In the genomic region with DNA sequence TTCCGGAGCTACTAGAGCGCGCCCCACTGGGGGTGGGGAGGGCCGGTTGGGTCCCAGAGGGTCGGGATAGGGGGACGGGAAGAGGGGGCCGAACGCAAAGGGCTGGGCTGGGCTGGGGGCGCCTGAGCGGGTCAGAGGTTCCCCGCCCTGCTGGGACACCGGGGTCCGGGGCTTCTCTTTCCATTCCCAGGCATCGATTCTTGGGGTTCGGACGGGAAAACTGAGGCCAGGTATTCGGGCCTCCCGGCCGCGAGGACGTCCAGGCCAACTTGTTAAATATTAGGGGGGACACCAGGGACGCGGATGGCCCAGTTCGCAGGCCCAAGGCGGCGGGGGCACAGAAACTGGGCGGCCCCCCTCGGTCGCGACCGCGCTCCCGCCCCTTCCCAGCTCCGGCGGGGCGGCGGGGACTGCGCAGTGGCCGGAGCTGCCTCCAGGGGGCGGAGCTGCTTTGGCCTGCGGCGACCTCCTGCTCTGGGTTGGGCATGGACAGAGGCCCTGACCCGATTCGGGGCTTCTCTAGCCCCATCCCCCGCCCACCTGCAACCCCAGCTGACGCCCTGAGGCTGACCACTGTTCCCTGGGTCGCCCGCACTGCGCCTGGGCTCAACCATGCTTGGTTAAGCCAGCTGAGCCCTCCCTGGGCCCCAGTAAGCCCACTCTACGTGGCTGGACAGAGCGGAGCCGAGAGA, we compare ENCODE assay signal across 1 cellular context.
TF ChIP-seq lines count a peak whose summit lies in the region.

No MANE protein-coding gene starts in this region.

TF ChIP-seq in SK-N-SH treated with all-trans-retinoic acid at 6 μM for 48 hours, 23 proteins besides CTCF, POLR2A, EP300 and RAD21 (continued from another document):
- TF ChIP-seq, protein P1, sequence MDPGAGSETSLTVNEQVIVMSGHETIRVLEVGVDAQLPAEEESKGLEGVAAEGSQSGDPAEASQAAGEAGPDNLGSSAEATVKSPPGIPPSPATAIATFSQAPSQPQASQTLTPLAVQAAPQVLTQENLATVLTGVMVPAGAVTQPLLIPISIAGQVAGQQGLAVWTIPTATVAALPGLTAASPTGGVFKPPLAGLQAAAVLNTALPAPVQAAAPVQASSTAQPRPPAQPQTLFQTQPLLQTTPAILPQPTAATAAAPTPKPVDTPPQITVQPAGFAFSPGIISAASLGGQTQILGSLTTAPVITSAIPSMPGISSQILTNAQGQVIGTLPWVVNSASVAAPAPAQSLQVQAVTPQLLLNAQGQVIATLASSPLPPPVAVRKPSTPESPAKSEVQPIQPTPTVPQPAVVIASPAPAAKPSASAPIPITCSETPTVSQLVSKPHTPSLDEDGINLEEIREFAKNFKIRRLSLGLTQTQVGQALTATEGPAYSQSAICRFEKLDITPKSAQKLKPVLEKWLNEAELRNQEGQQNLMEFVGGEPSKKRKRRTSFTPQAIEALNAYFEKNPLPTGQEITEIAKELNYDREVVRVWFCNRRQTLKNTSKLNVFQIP (CRISPR knock-in tag; IDR thresholded peaks at IDR 0.05; ENCODE audit: borderline replicate concordance, low read depth) = no peak
